Comparison of ENCODE assay signal across 1 cellular context in genomic region chr17:82234211-82235055, GRCh38.
TF ChIP-seq lines count a peak whose summit lies in the region.

No MANE protein-coding gene starts in this region.

TF ChIP-seq in HepG2, 621 proteins besides CTCF, POLR2A, EP300 and RAD21 (continued from another document and continues in another):
- TF ChIP-seq ZNF576 (CRISPR knock-in tag; IDR thresholded peaks at IDR 0.05) (0 out of 2 replicates have a peak, but pooled peaks have one; percentile 36), ZNF547 (CRISPR knock-in tag; IDR thresholded peaks at IDR 0.05) (0 out of 2 replicates have a peak, but pooled peaks have one; percentile 15), HMG20A (CRISPR knock-in tag; IDR thresholded peaks at IDR 0.05; ENCODE audit: borderline replicate concordance) (no peak), ZNF296 (CRISPR knock-in tag; conservative IDR thresholded peaks at IDR 0.05) (no peak), RBAK (CRISPR knock-in tag; IDR thresholded peaks at IDR 0.05) (no peak), STAT6 (CRISPR knock-in tag; IDR thresholded peaks at IDR 0.05; ENCODE audit: borderline replicate concordance) (no peak), ZBTB33 (CRISPR knock-in tag; IDR thresholded peaks at IDR 0.05) (peak; percentile 21; the same call in 1 of the 2 replicates), DBP (CRISPR knock-in tag; IDR thresholded peaks at IDR 0.05; ENCODE audit: not compliant biosample characterization) (no peak), TIGD3 (CRISPR knock-in tag; IDR thresholded peaks at IDR 0.05; ENCODE audit: borderline replicate concordance) (no peak), HOXA3 (CRISPR knock-in tag; IDR thresholded peaks at IDR 0.05) (peak; percentile 5; the same call in 1 of the 2 replicates), ZC3H13 (CRISPR knock-in tag; IDR thresholded peaks at IDR 0.05) (0 out of 2 replicates have a peak, but pooled peaks have one; percentile 17), ATF6 (CRISPR knock-in tag; conservative IDR thresholded peaks at IDR 0.05) (no peak), SATB2 (CRISPR knock-in tag; IDR thresholded peaks at IDR 0.05) (no peak), U2AF1 (optimal IDR thresholded peaks at IDR 0.05; ENCODE audit: low read depth, low read length) (no peak), ZFP41 (CRISPR knock-in tag; IDR thresholded peaks at IDR 0.05; ENCODE audit: borderline replicate concordance) (no peak), ZFY (CRISPR knock-in tag; IDR thresholded peaks at IDR 0.05) (0 out of 2 replicates have a peak, but pooled peaks have one; percentile 10), ZNF780A (CRISPR knock-in tag; IDR thresholded peaks at IDR 0.05) (no peak), ZNF33A (CRISPR knock-in tag; IDR thresholded peaks at IDR 0.05; ENCODE audit: borderline replicate concordance) (no peak), ZFX (CRISPR knock-in tag; IDR thresholded peaks at IDR 0.05; ENCODE audit: low read depth) (0 out of 2 replicates have a peak, but pooled peaks have one; percentile 35), RNF219 (CRISPR knock-in tag; IDR thresholded peaks at IDR 0.05) (no peak), ELF3 (CRISPR knock-in tag; IDR thresholded peaks at IDR 0.05) (no peak), GTF3A (CRISPR knock-in tag; conservative IDR thresholded peaks at IDR 0.05) (no peak), ZNF558 (CRISPR knock-in tag; IDR thresholded peaks at IDR 0.05; ENCODE audit: borderline replicate concordance) (no peak), ZHX1 (CRISPR knock-in tag; IDR thresholded peaks at IDR 0.05; ENCODE audit: low read depth) (no peak), ELF4 (CRISPR knock-in tag; IDR thresholded peaks at IDR 0.05; ENCODE audit: borderline replicate concordance) (no peak), ZSCAN20 (CRISPR knock-in tag; IDR thresholded peaks at IDR 0.05; ENCODE audit: borderline replicate concordance) (no peak), RARA (CRISPR knock-in tag; IDR thresholded peaks at IDR 0.05) (no peak), HOXA7 (CRISPR knock-in tag; IDR thresholded peaks at IDR 0.05) (no peak), ZNF350 (CRISPR knock-in tag; IDR thresholded peaks at IDR 0.05; ENCODE audit: borderline replicate concordance, low read depth) (peak; percentile 49; the same call in 1 of the 2 replicates), CCDC6 (CRISPR knock-in tag; IDR thresholded peaks at IDR 0.05) (no peak), HOXA5 (CRISPR knock-in tag; IDR thresholded peaks at IDR 0.05) (no peak), ZFP91 (CRISPR knock-in tag; IDR thresholded peaks at IDR 0.05; ENCODE audit: borderline replicate concordance) (peak; percentile 63; the same call in 1 of the 2 replicates), MTF1 (CRISPR knock-in tag; IDR thresholded peaks at IDR 0.05) (no peak), PLRG1 (conservative IDR thresholded peaks at IDR 0.05) (no peak), CEBPB (IDR thresholded peaks at IDR 0.05; ENCODE audit: borderline replicate concordance, low read depth, low read length) (no peak), ZMYM2 (CRISPR knock-in tag; IDR thresholded peaks at IDR 0.05) (no peak), ZNF326 (CRISPR knock-in tag; IDR thresholded peaks at IDR 0.05; ENCODE audit: borderline replicate concordance) (peak; percentile 83; the same call in 1 of the 2 replicates), ZBTB25 (CRISPR knock-in tag; IDR thresholded peaks at IDR 0.05) (no peak), NFATC3 (CRISPR knock-in tag; IDR thresholded peaks at IDR 0.05) (no peak), GMEB1 (CRISPR knock-in tag; IDR thresholded peaks at IDR 0.05; ENCODE audit: borderline replicate concordance) (no peak), ZNF724P (CRISPR knock-in tag; IDR thresholded peaks at IDR 0.05; ENCODE audit: borderline replicate concordance) (no peak), GATA4 (IDR thresholded peaks at IDR 0.05; ENCODE audit: borderline replicate concordance, low read depth) (no peak)
